In the genomic region with DNA sequence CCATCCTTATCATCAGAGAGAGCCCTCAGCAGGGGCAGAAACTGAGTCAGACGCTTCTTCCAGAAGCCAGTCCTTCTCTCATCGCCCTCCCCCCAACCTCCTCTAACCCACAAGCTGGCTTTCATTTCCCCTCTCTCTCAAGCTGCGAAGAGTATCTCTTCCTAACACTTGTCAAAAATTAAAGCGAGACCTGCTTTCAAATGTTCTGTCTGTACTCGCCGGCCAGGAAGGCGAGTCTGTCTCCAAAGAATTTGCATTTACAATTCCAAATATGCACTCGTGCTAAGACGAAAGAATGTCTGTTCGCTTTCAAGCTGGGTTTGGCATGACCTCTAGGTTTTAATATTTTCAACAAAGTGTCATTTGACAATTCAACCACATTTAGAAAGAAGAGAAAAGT, we compare ENCODE assay signal across 10 cellular contexts.
DNase-seq lines count a peak whose midpoint lies in the region; ATAC-seq and TF ChIP-seq lines count a peak whose summit lies in the region.
"Had no signal": no experiment of that assay in that cellular context is flagged by ENCODE, and none has a peak within 500 bp of the region (broad histone marks: within the 10 kb centered on the region; RNA-seq: fewer than 3 reads in every experiment).

No MANE protein-coding gene starts in this region.

- peak overlapping the region; percentile 10; the same call in 1 of the 2 replicates for H3K4me3 ChIP-seq in AG04449 (ENCODE audit: low read depth, low read length)
- H3K4me3 ChIP-seq in GM23248, result peak overlapping the region; percentile 71
- no peak overlapping the region for H3K4me3 ChIP-seq in astrocyte of the cerebellum (ENCODE audit: low read depth, low read length)
- peak overlapping the region in 1 of 2 experiments; percentile 34 for H3K4me3 ChIP-seq in mesenchymal stem cell (ENCODE audit: insufficient read depth in 1 of 2, low read depth in 1 of 2, low read length in 2 of 2)
- H3K4me3 ChIP-seq: neural progenitor cell had no signal

- CTCF ChIA-PET in AG04449 (lab: Yijun Ruan, JAX), result interaction anchor here (0.7 to 3.2 kb wide), 20 partner anchors 9 to 890 kb away, joined by 3 to 30 read pairs (median 4); no protein-coding TSS in a partner anchor

- WGBS in GM23248 (ENCODE audit: low coverage in 1 of 2, low lambda C conversion rate in 2 of 2, missing lambda C conversion rate in 2 of 2), 2 experiments, result 3 to 7% methylated on average over 10 of the region's 10 CpGs
- 56% methylated on average over 10 of the region's 10 CpGs for WGBS in mesenchymal stem cell

- no peak overlapping the region for H3K14ac ChIP-seq in mesenchymal stem cell (ENCODE audit: low read length in 2 of 2)

- H3K27ac ChIP-seq in GM23248 (no peak overlapping the region), mesenchymal stem cell (ENCODE audit: low read length, poor library complexity, severe bottlenecking) (peak overlapping the region; percentile 31)
- H3K27ac ChIP-seq: neural progenitor cell, WERI-Rb-1 had no signal

- H3K4me1 ChIP-seq in GM23248 (ENCODE audit: insufficient read depth), result peaks cover 12% of the 10 kb centered on the region
- H3K4me1 ChIP-seq in mesenchymal stem cell (ENCODE audit: control insufficient read depth, insufficient read depth, low read depth, low read length), result peaks cover 9% of the 10 kb centered on the region
- H3K4me1 ChIP-seq: neural progenitor cell had no signal

- no peak overlapping the region for H2BK15ac ChIP-seq in mesenchymal stem cell (ENCODE audit: low read depth, poor library complexity, severe bottlenecking)

- H3K9ac ChIP-seq in GM23248 (peak overlapping the region; percentile 16; the same call in 1 of the 2 replicates), mesenchymal stem cell (ENCODE audit: low read length) (peak overlapping the region; percentile 34)
- H3K9ac ChIP-seq: neural progenitor cell had no signal

- peak overlapping the region; percentile 80 for H2AFZ ChIP-seq in GM23248
- no peak overlapping the region for H2AFZ ChIP-seq in mesenchymal stem cell (ENCODE audit: low read depth, low read length)
- H2AFZ ChIP-seq: neural progenitor cell had no signal

- no peaks in the 10 kb centered on the region for H3K79me2 ChIP-seq in GM23248 (ENCODE audit: insufficient read depth)

- no peak overlapping the region for H2BK120ac ChIP-seq in mesenchymal stem cell (ENCODE audit: low read depth, low read length)

- H3K27me3 ChIP-seq in GM23248 (replicated peaks; ENCODE audit: insufficient read depth), result no peaks in the 10 kb centered on the region
- peaks cover 0 to 15% of the 10 kb centered on the region in 2 experiments for H3K27me3 ChIP-seq in mesenchymal stem cell (ENCODE audit: control insufficient read depth in 1 of 2, insufficient read depth in 1 of 2, low read length in 2 of 2)
- H3K27me3 ChIP-seq: neural progenitor cell had no signal

- POLR2A ChIA-PET in AG04449 (lab: Yijun Ruan, JAX), result interaction anchor here (0.7 to 1.6 kb wide), 2 partner anchors 9 to 280 kb away, joined by 3 to 4 read pairs; no protein-coding TSS in a partner anchor

- H3F3A ChIP-seq in GM23248 (ENCODE audit: insufficient read depth), result peaks cover 11% of the 10 kb centered on the region; the same call in 1 of the 2 replicates

- no peak overlapping the region for H4K8ac ChIP-seq in mesenchymal stem cell (ENCODE audit: low read length)

- TF ChIP-seq CTCF in AG04449 (IDR thresholded peaks at IDR 0.05; ENCODE audit: insufficient read depth, low read length, missing control alignments) (no peak), astrocyte of the cerebellum (IDR thresholded peaks at IDR 0.05; ENCODE audit: low read depth, low read length, missing control alignments) (no peak)

- no peak overlapping the region for H3K18ac ChIP-seq in mesenchymal stem cell (ENCODE audit: low read depth in 1 of 2, low read length in 2 of 2)

- H3K36me3 ChIP-seq in GM23248 (ENCODE audit: low read depth), result no peaks in the 10 kb centered on the region
- H3K36me3 ChIP-seq in mesenchymal stem cell (ENCODE audit: control insufficient read depth in 1 of 2, insufficient read depth in 2 of 2, low read depth in 1 of 2, low read length in 2 of 2), result no peaks in the 10 kb centered on the region
- H3K36me3 ChIP-seq: neural progenitor cell, WERI-Rb-1 had no signal

- no peaks in the 10 kb centered on the region for H3K79me1 ChIP-seq in mesenchymal stem cell (replicated peaks; ENCODE audit: low read length, poor library complexity, severe bottlenecking)

- H3K4ac ChIP-seq in mesenchymal stem cell (ENCODE audit: low read depth in 1 of 2, low read length in 2 of 2), result no peak overlapping the region

- H3K23ac ChIP-seq in mesenchymal stem cell (ENCODE audit: low read length in 2 of 2), result no peak overlapping the region

- in situ Hi-C loops in GM23248 (cut with MboI) (loop anchor here (25.0 kb wide), 2 partner anchors 510 to 710 kb away; no protein-coding TSS in a partner anchor), astrocyte of the cerebellum (cut with HindIII; ENCODE audit: low sequenced_read_pairs) (no loop called here)

- no peak overlapping the region for H2BK12ac ChIP-seq in mesenchymal stem cell (ENCODE audit: low read length in 2 of 2)

- no peak overlapping the region for H2BK5ac ChIP-seq in mesenchymal stem cell (ENCODE audit: low read depth, low read length, poor library complexity, severe bottlenecking)

- H4K20me1 ChIP-seq in GM23248 (ENCODE audit: insufficient read depth), result no peaks in the 10 kb centered on the region

- no peaks in the 10 kb centered on the region for H3K9me2 ChIP-seq in GM23248 (ENCODE audit: insufficient read depth)

- H3K4me2 ChIP-seq in GM23248 (ENCODE audit: unreplicated experiment), result peak overlapping the region; percentile 78
- H3K4me2 ChIP-seq in mesenchymal stem cell (ENCODE audit: low read length, poor library complexity, severe bottlenecking), result peak overlapping the region; percentile 67
- H3K4me2 ChIP-seq: neural progenitor cell had no signal

- H2AK5ac ChIP-seq in mesenchymal stem cell (ENCODE audit: low read length, severe bottlenecking), result no peak overlapping the region

- no peak overlapping the region for H4K91ac ChIP-seq in mesenchymal stem cell (ENCODE audit: low read length)

- no peak for DNase-seq in AG04449 (ENCODE audit: low read depth, low spot score)
- DNase-seq in GM23248, result peak; percentile 53
- DNase-seq in astrocyte of the cerebellum (ENCODE audit: low read depth), result peak; percentile 57
- DNase-seq in mesenchymal stem cell, result no peak
- no peak for DNase-seq in 8988T
- DNase-seq in hippocampal formation (lab: John Stamatoyannopoulos, UW), result no peak
- DNase-seq in germinal center (ENCODE audit: low spot score), result no peak

- H3K9me3 ChIP-seq in GM23248 (ENCODE audit: low read depth), result no peaks in the 10 kb centered on the region
- peaks cover 1% of the 10 kb centered on the region for H3K9me3 ChIP-seq in mesenchymal stem cell (ENCODE audit: control insufficient read depth, low read length)

- ATAC-seq in GM21390 (IDR thresholded peaks at IDR 0.05; ENCODE audit: unreplicated experiment), result no peak

Comparison
In these comparisons a context has a peak if more than half of its experiments do, and no peak if none do; other contexts are left out.
1. DNase-seq: peak in GM23248 (single experiment) and astrocyte of the cerebellum (single experiment); none in AG04449 (single experiment), mesenchymal stem cell (single experiment), 8988T (single experiment), hippocampal formation (0 of 2) and germinal center (single experiment).